ENCODE assay signal across 9 cellular contexts in the genomic region with DNA sequence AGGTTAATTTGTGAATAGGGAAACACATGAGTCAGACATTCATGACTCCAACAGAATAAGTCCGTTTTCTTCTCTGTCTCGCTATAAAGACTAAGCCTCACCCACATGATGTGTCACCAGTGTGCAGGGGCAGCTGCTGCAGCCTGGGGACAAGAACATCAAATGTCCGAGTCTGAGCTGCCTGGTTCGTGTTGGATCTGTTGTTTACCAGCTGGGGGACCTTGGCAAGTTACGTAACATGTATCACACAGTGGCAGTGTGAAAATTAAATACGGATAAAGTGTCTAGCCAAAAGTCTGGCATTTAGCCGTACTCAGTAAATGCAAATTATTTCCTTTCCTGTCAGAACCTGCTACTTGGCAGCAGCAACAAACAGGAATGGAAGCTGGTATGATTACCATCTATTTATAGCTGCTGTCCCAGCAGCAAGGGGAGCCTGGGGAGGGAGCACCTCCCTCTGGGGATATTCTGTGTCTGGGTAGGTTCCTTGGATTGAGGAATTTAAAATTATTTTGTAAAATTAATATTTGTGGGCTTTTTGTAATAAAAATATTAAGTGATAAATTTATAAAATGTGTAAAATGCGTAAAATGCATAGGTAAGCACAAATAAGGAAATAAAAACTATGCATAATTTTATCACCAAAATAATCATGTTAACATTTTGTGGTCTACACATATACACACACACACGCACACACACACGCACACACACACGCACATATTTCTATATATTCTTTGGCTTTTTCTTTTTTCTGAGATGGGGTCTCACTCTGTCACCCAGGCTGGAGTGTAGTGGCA. TPM values are rescaled to one million over a fixed set of nuclear protein-coding genes. Genes with fewer than 3 reads are reported as not detected.
A peak's percentile ranks its signal among the peaks of the same experiment; 100 is the strongest.
DNase-seq lines count a peak whose midpoint lies in the region; ATAC-seq and TF ChIP-seq lines count a peak whose summit lies in the region.
"Had no signal": no experiment of that assay in that cellular context is flagged by ENCODE, and none has a peak within 500 bp of the region (broad histone marks: within the 10 kb centered on the region; RNA-seq: fewer than 3 reads in every experiment).

No MANE protein-coding gene starts in this region.

- no peak for ATAC-seq in CD4-positive, alpha-beta T cell (ENCODE audit: poor library complexity)
- ATAC-seq in GM19452 (IDR thresholded peaks at IDR 0.05; ENCODE audit: unreplicated experiment) (no peak), GM18868 (IDR thresholded peaks at IDR 0.05; ENCODE audit: unreplicated experiment) (no peak)

- peaks cover 13% of the 10 kb centered on the region for H3K4me1 Mint-ChIP-seq in CD4-positive, alpha-beta T cell (ENCODE audit: low read depth)

- no peaks in the 10 kb centered on the region for H3K4me1 ChIP-seq in mucosa of stomach (ENCODE audit: control insufficient read depth, insufficient read depth, low read length)

- no peak overlapping the region for H3K27ac Mint-ChIP-seq in CD4-positive, alpha-beta T cell
- H3K27ac Mint-ChIP-seq: nephron progenitor cell had no signal

- H3K27me3 Mint-ChIP-seq in CD4-positive, alpha-beta T cell = peaks cover 21% of the 10 kb centered on the region

- H3K27ac ChIP-seq in CD4-positive, alpha-beta T cell (ENCODE audit: low read depth, low read length) = no peak overlapping the region
- H3K27ac ChIP-seq in epithelial cell of prostate = peak overlapping the region; percentile 84

- POLR2A ChIA-PET in CD4-positive, alpha-beta T cell (lab: Charles Lee) = no interaction called here

- H3K4me3 Mint-ChIP-seq in CD4-positive, alpha-beta T cell = peak overlapping the region; percentile 53
- H3K4me3 Mint-ChIP-seq: nephron progenitor cell had no signal

- H3K9ac ChIP-seq in mucosa of stomach (ENCODE audit: low read length) = peak overlapping the region; percentile 16

- CTCF ChIA-PET in CD4-positive, alpha-beta T cell (lab: Charles Lee) = no interaction called here

- H3K4me3 ChIP-seq in mucosa of stomach (ENCODE audit: low read length) = no peak overlapping the region

- H3K9me3 ChIP-seq in CD4-positive, alpha-beta T cell (ENCODE audit: control insufficient read depth, low read length) = no peaks in the 10 kb centered on the region
- H3K9me3 ChIP-seq in mucosa of stomach (ENCODE audit: control insufficient read depth, low read length) = no peaks in the 10 kb centered on the region

- TF ChIP-seq CTCF in CD4-positive, alpha-beta T cell (IDR thresholded peaks at IDR 0.05) = no peak

- peaks cover 20% of the 10 kb centered on the region for H3K27me3 ChIP-seq in CD4-positive, alpha-beta T cell (ENCODE audit: control insufficient read depth, insufficient read depth, low read length)
- no peaks in the 10 kb centered on the region for H3K27me3 ChIP-seq in mucosa of stomach (ENCODE audit: control insufficient read depth, insufficient read depth, low read length)

- H3K36me3 Mint-ChIP-seq in CD4-positive, alpha-beta T cell (ENCODE audit: low read depth) = peaks cover 7% of the 10 kb centered on the region

- H3K9me3 Mint-ChIP-seq in CD4-positive, alpha-beta T cell = no peaks in the 10 kb centered on the region
- H3K9me3 Mint-ChIP-seq: nephron progenitor cell had no signal

- intact Hi-C loops in CD4-positive, alpha-beta T cell (cut with DNase I, micrococcal nuclease) = loop anchor here (10.0 kb wide), 4 partner anchors 464 to 1704 kb away; partner anchors contain the start of genes NKAPD1 (in 1 of the 2), PIH1D2 (in 1 of the 2) and TTC12 (in 1 of the 2)

- no peak for DNase-seq in CD4-positive, alpha-beta T cell
- DNase-seq in NCI-H69 (lab: John Stamatoyannopoulos, UW) (peak; percentile 54), epithelial cell of prostate (ENCODE audit: low read depth, low spot score) (peak; percentile 88)
- no peak for DNase-seq in NK-92 treated with Interleukin-12 subunit alpha and Interleukin-12 subunit beta, amount 100 ng/mL, for 24 hours (lab: John Stamatoyannopoulos, UW)
- no peak for DNase-seq in activated CD4-positive, CD25-positive, alpha-beta regulatory T cell treated with anti-CD3 and anti-CD28 coated beads, Interleukin-2, amount 50 U/mL, for 72 hours
- DNase-seq: nephron progenitor cell had no signal

- H3K36me3 ChIP-seq in mucosa of stomach (ENCODE audit: control insufficient read depth, insufficient read depth, low read length) = no peaks in the 10 kb centered on the region

RNA-seq across cellular contexts. Expression of gene CLDN25, which starts 1.3 kb away (rescaled TPM):
- not detected for total RNA-seq in CD4-positive, alpha-beta T cell

RNA-seq across cellular contexts. Expression of gene ZW10, which starts 4.8 kb away (rescaled TPM):
- total RNA-seq in CD4-positive, alpha-beta T cell = 1 to 10 TPM; 2.0 to 2.2 TPM

Comparison
In these comparisons a context has a peak if more than half of its experiments do, and no peak if none do; other contexts are left out.
1. DNase-seq: peak in NCI-H69 (single experiment) and epithelial cell of prostate (single experiment); none in CD4-positive, alpha-beta T cell (0 of 10), NK-92 treated with Interleukin-12 subunit alpha and Interleukin-12 subunit beta, amount 100 ng/mL, for 24 hours (single experiment) and activated CD4-positive, CD25-positive, alpha-beta regulatory T cell treated with anti-CD3 and anti-CD28 coated beads, Interleukin-2, amount 50 U/mL, for 72 hours (single experiment).